Comparison of ENCODE assay signal across 8 cellular contexts in the genomic region with DNA sequence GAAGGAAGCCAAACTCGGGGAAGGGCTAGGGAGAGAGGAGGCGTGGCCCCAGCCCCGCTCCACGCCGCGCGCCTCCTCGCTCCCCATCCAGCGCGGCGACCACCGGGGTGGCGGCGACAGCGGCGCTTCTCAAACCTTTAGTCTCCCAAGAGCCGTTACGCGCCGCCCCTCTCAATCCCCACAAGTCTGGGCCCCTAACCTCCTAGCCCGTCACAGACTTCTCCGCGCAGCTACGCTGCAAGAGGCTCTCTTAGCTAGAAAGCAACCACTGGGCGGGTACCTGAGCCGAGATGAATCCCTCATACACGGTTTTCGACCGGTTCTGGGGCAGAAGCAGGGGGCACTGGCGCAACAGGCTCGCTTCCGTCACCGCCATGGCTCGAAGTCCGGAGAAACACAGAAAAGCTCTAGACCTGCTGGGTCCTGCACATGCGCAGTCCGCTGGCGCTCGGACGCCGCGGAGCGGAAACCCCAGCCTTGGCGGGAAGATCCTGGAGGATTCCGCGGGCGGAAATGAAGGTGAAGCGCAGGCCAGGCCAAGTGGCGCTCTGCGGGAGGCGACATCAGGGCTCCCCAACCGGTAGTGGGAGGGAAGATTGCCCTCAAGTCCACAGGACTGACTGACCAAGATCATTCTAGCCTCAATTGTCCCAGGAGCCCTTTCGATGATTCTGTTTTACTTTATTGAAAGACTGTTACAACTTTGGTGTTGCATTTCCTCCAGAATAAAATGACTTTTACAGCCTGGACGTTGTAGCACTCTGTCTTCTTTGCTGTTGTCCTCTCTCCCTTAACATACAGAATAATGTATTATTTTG. TPM values are rescaled to one million over a fixed set of nuclear protein-coding genes. Genes with fewer than 3 reads are reported as not detected.
DNase-seq lines count a peak whose midpoint lies in the region; ATAC-seq, FAIRE-seq and TF ChIP-seq lines count a peak whose summit lies in the region.

FANCL (minus strand) TSS at position 388 of the 818 bp plus-strand sequence; CDS start at position 376, 12 bp downstream.

- H3K9me3 ChIP-seq in adipocyte (ENCODE audit: control insufficient read depth, low read length) (no peaks in the 10 kb centered on the region), heart left ventricle (peaks cover 0 to 2% (median 0%) of the 10 kb centered on the region in 12 donors), trophoblast cell (ENCODE audit: insufficient read depth, low read depth, low read length) (no peaks in the 10 kb centered on the region), tibial nerve (no peaks in the 10 kb centered on the region)

- H3K27ac ChIP-seq in heart left ventricle (peak within 1 kb of the TSS; percentile 59 to 86 (median 81)), trophoblast cell (ENCODE audit: low read depth, low read length) (peak within 1 kb of the TSS; percentile 97), tibial nerve (peak within 1 kb of the TSS; percentile 69 to 86 (median 74))

- H4K12ac ChIP-seq in trophoblast cell (ENCODE audit: low read depth, low read length): peak within 1 kb of the TSS; percentile 97

- intact Hi-C loops in heart left ventricle (cut with DNase I): loop anchor here in 4 of 10 donors (5.0 to 10.0 kb wide), 4 partner anchors 186 to 336 kb away; partner anchors contain the start of gene VRK2 (in 2 of the 4)

- H2BK5ac ChIP-seq in trophoblast cell (ENCODE audit: low read depth, low read length, poor library complexity): peak within 1 kb of the TSS; percentile 97

- no peaks in the 10 kb centered on the region for H3K36me3 ChIP-seq in adipocyte (ENCODE audit: control insufficient read depth, insufficient read depth, low read length, severe bottlenecking)
- no peaks in the 10 kb centered on the region for H3K36me3 ChIP-seq in heart left ventricle
- H3K36me3 ChIP-seq in trophoblast cell (ENCODE audit: control insufficient read depth in 1 of 2, insufficient read depth in 2 of 2, low read length in 2 of 2): no peaks in the 10 kb centered on the region
- H3K36me3 ChIP-seq in tibial nerve: no peaks in the 10 kb centered on the region

- ATAC-seq in HG02798 (IDR thresholded peaks at IDR 0.05; ENCODE audit: poor library complexity, unreplicated experiment): peak; percentile 85
- ATAC-seq in heart left ventricle: peak; percentile 95 to 99 (median 98)

- H3K14ac ChIP-seq in trophoblast cell (ENCODE audit: low read length): peak within 1 kb of the TSS; percentile 99

- peaks cover 5% of the 10 kb centered on the region for H3K79me2 ChIP-seq in trophoblast cell (ENCODE audit: control insufficient read depth, insufficient read depth, low read length, poor library complexity)

- no peaks in the 10 kb centered on the region for H3K27me3 ChIP-seq in adipocyte (replicated peaks; ENCODE audit: control insufficient read depth, insufficient read depth, low read length)
- H3K27me3 ChIP-seq in heart left ventricle: no peaks in the 10 kb centered on the region
- H3K27me3 ChIP-seq in trophoblast cell (ENCODE audit: insufficient read depth, low read length): no peaks in the 10 kb centered on the region
- no peaks in the 10 kb centered on the region for H3K27me3 ChIP-seq in tibial nerve

- peak within 1 kb of the TSS; percentile 91 for H3K4me3 ChIP-seq in adipocyte (ENCODE audit: low read length)
- peak within 1 kb of the TSS; percentile 66 to 96 (median 88) for H3K4me3 ChIP-seq in heart left ventricle
- H3K4me3 ChIP-seq in trophoblast cell (ENCODE audit: low read depth, low read length): peak within 1 kb of the TSS; percentile 77
- H3K4me3 ChIP-seq in tibial nerve: peak within 1 kb of the TSS; percentile 62 to 89 (median 78)

- H3K9ac ChIP-seq in adipocyte (ENCODE audit: low read length) (peak within 1 kb of the TSS; percentile 91), trophoblast cell (ENCODE audit: low read length) (peak within 1 kb of the TSS; percentile 73)

- peak within 1 kb of the TSS; percentile 99 for H4K8ac ChIP-seq in trophoblast cell (ENCODE audit: low read depth, low read length)

- TF ChIP-seq CTCF in heart left ventricle (IDR thresholded peaks at IDR 0.05): peak in 1 of 12 donors; percentile 6
- TF ChIP-seq CTCF in tibial nerve (IDR thresholded peaks at IDR 0.05): peak in 1 of 5 experiments; percentile 16

- TF ChIP-seq POLR2A in GM12892 (IDR thresholded peaks at IDR 0.05; ENCODE audit: low read depth, low read length) (peak; percentile 89), heart left ventricle (IDR thresholded peaks at IDR 0.05) (peak in 1 of 2 donors; percentile 59), tibial nerve (IDR thresholded peaks at IDR 0.05) (peak; percentile 16 to 47)

- FAIRE-seq in GM12892 (lab: Jason Lieb, UNC): peak; percentile 98

- peak in 1 of 2 donors; percentile 63 for TF ChIP-seq EP300 in tibial nerve (IDR thresholded peaks at IDR 0.05)

- H3K79me1 ChIP-seq in trophoblast cell (ENCODE audit: low read length): peaks cover 7% of the 10 kb centered on the region

- peak within 1 kb of the TSS; percentile 98 for H3K18ac ChIP-seq in trophoblast cell (ENCODE audit: low read length)

- peak; percentile 58 for DNase-seq in GM12892 (ENCODE audit: insufficient read length)
- peak; percentile 49 for DNase-seq in NCI-H1417 treated with DMSO at 0.1 percent for 48 hours (lab: John Stamatoyannopoulos, UW)
- DNase-seq in T follicular helper cell (ENCODE audit: low read depth): peak; percentile 16
- DNase-seq in adipocyte (ENCODE audit: low read depth): peak; percentile 94
- peak; percentile 89 to 95 (median 93) for DNase-seq in heart left ventricle
- DNase-seq in trophoblast cell: peak; percentile 96 to 97
- DNase-seq in tibial nerve (ENCODE audit: low spot score in 2 of 2): peak; percentile 73 to 74

- H4K91ac ChIP-seq in trophoblast cell (ENCODE audit: low read depth, low read length): peak within 1 kb of the TSS; percentile 98

- peak within 1 kb of the TSS; percentile 99 for H2AFZ ChIP-seq in trophoblast cell (ENCODE audit: insufficient read depth, low read length, poor library complexity)

- peak within 1 kb of the TSS; percentile 96 for H2BK120ac ChIP-seq in trophoblast cell (ENCODE audit: insufficient read depth, low read length, poor library complexity)

- peak within 1 kb of the TSS; percentile 72 for H2BK12ac ChIP-seq in trophoblast cell (ENCODE audit: low read length)

- no peak within 1 kb of the TSS for H3K23ac ChIP-seq in trophoblast cell (ENCODE audit: low read length)

- H3K4me1 ChIP-seq in adipocyte (ENCODE audit: control insufficient read depth, insufficient read depth, low read length): peaks cover 4% of the 10 kb centered on the region
- H3K4me1 ChIP-seq in heart left ventricle: peaks cover 0 to 22% (median 9%) of the 10 kb centered on the region in 12 donors
- peaks cover 0 to 2% of the 10 kb centered on the region in 2 experiments for H3K4me1 ChIP-seq in trophoblast cell (ENCODE audit: control insufficient read depth in 1 of 2, insufficient read depth in 2 of 2, low read length in 2 of 2)
- H3K4me1 ChIP-seq in tibial nerve: peaks cover 0 to 15% (median 0%) of the 10 kb centered on the region in 4 donors

- 1 to 2% (median 1%) methylated on average over 46 to 54 of the region's 54 CpGs for WGBS in heart left ventricle, 4 donors
- WGBS in trophoblast cell (ENCODE audit: extremely low coverage, insufficient coverage, insufficient read length): no CpG with 5 or more reads among the region's 54 CpGs
- WGBS in tibial nerve, 2 donors: 1% methylated on average over 52 to 54 of the region's 54 CpGs

- no peak within 1 kb of the TSS for H2AK5ac ChIP-seq in trophoblast cell (ENCODE audit: low read length)

- H3K4ac ChIP-seq in trophoblast cell (ENCODE audit: low read depth, low read length): peak within 1 kb of the TSS; percentile 54

- H3K4me2 ChIP-seq in trophoblast cell (ENCODE audit: low read length): peak within 1 kb of the TSS; percentile 69

RNA-seq across cellular contexts. Expression of gene FANCL, which starts in this region (rescaled TPM):
- 41.3 TPM for polyA plus RNA-seq in GM12892 (2012; ENCODE audit: missing spikeins)
- total RNA-seq in heart left ventricle (10 to 100 TPM in 5 of 9 donors, 1 to 10 TPM in 4; 6.3 to 17.5 (median 10.1) TPM), tibial nerve (10 to 100 TPM; 19.3 to 26.5 (median 24.5) TPM)
- polyA plus RNA-seq in heart left ventricle: 1 to 10 TPM; 9.6 to 9.8 TPM
- 10.4 and 10.7 TPM in 2 replicates for polyA plus RNA-seq in trophoblast cell (2013)

Comparison
In these comparisons a context has a peak if more than half of its experiments do, and no peak if none do; other contexts are left out.
1. Peak in every context shown above with its lines: DNase-seq, ATAC-seq, H3K4me3 ChIP-seq and H3K27ac ChIP-seq.
2. DNase-seq: peak in every context shown above with its lines; median percentile 96 in trophoblast cell; 94 in adipocyte; 93 in heart left ventricle; 74 in tibial nerve; 58 in GM12892; 49 in NCI-H1417 treated with DMSO at 0.1 percent for 48 hours; 16 in T follicular helper cell.